In the genomic region with DNA sequence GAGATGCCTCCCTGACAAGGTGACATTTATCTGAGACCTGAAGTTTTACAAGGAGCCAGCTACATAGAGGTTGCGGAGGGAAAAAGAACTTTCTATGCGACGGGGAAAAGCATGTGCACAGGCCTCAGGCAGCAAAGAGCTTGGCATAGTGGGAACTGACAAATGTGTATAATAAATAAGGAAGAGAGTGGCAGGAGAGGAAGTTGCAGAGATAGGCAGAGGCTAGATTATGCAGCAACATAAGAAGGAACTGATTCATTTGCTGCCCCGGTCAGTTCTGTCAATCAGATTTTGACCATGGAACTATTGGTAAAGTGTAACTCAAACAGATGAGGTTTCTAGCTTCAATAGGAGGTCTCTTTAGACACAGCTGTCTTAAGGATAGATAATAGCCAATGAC, we compare ENCODE assay signal across 17 cellular contexts.
"Had no signal": no experiment of that assay in that cellular context is flagged by ENCODE, and none has a peak within 500 bp of the region (broad histone marks: within the 10 kb centered on the region; RNA-seq: fewer than 3 reads in every experiment).

No MANE protein-coding gene starts in this region.

- H3K27ac Mint-ChIP-seq: activated CD4-positive, alpha-beta memory T cell treated with anti-CD3 and anti-CD28 coated beads for 36 hours; activated naive CD8-positive, alpha-beta T cell treated with anti-CD3 and anti-CD28 coated beads, Interleukin-2, amount 50 U/mL, for 24 hours; immature natural killer cell; stimulated activated naive CD8-positive, alpha-beta T cell treated with anti-CD3 and anti-CD28 coated beads, Interleukin-15, Interleukin-2, amounts not matched to agents 100 ng/mL and 50 ng/mL, for 24 hours had no signal

- H3K9me3 ChIP-seq: ascending aorta, pancreas, testis had no signal

- H3K4me1 Mint-ChIP-seq: activated naive CD8-positive, alpha-beta T cell treated with anti-CD3 and anti-CD28 coated beads, Interleukin-2, amount 50 U/mL, for 24 hours; immature natural killer cell had no signal

- ATAC-seq: activated naive CD8-positive, alpha-beta T cell treated with anti-CD3 and anti-CD28 coated beads, Interleukin-2, amount 50 U/mL, for 24 hours; esophagus mucosa had no signal

- H3K27ac ChIP-seq: ascending aorta, dorsolateral prefrontal cortex, pancreas, testis had no signal

- H3K4me3 ChIP-seq: ascending aorta, pancreas, testis had no signal

- H3K9me3 Mint-ChIP-seq: activated CD4-positive, alpha-beta memory T cell treated with anti-CD3 and anti-CD28 coated beads for 36 hours; activated naive CD8-positive, alpha-beta T cell treated with anti-CD3 and anti-CD28 coated beads, Interleukin-2, amount 50 U/mL, for 24 hours; immature natural killer cell; stimulated activated naive CD8-positive, alpha-beta T cell treated with anti-CD3 and anti-CD28 coated beads, Interleukin-15, Interleukin-2, amounts not matched to agents 100 ng/mL and 50 ng/mL, for 24 hours had no signal

- H3K36me3 Mint-ChIP-seq: activated CD4-positive, alpha-beta memory T cell treated with anti-CD3 and anti-CD28 coated beads for 36 hours; immature natural killer cell had no signal

- H3K27me3 ChIP-seq: ascending aorta, pancreas, testis had no signal

- DNase-seq: activated CD4-positive, alpha-beta memory T cell treated with anti-CD3 and anti-CD28 coated beads for 36 hours; activated CD4-positive, CD25-positive, alpha-beta regulatory T cell treated with anti-CD3 and anti-CD28 coated beads, Interleukin-2, amount 50 U/mL, for 72 hours; activated naive CD8-positive, alpha-beta T cell treated with anti-CD3 and anti-CD28 coated beads, Interleukin-2, amount 50 U/mL, for 24 hours; activated T-cell treated with anti-CD3 and anti-CD28 coated beads, Interleukin-2, amount 50 U/mL, for 48 hours; dorsolateral prefrontal cortex; glutamatergic neuron; immature natural killer cell; pancreas; stimulated activated CD4-positive, alpha-beta T cell treated with anti-CD3 and anti-CD28 coated beads, Interleukin-4, amount 100 ng/mL, for 1 hour; T-helper 1 cell; testis had no signal

- FAIRE-seq: bronchial epithelial cell, endometrium, pancreas, TTC549 had no signal

- H3K4me1 ChIP-seq: ascending aorta, testis had no signal

- H3K27me3 Mint-ChIP-seq: activated CD4-positive, alpha-beta memory T cell treated with anti-CD3 and anti-CD28 coated beads for 36 hours had no signal

- H3K4me3 Mint-ChIP-seq: activated CD4-positive, alpha-beta memory T cell treated with anti-CD3 and anti-CD28 coated beads for 36 hours; activated naive CD8-positive, alpha-beta T cell treated with anti-CD3 and anti-CD28 coated beads, Interleukin-2, amount 50 U/mL, for 24 hours; immature natural killer cell; stimulated activated naive CD8-positive, alpha-beta T cell treated with anti-CD3 and anti-CD28 coated beads, Interleukin-15, Interleukin-2, amounts not matched to agents 100 ng/mL and 50 ng/mL, for 24 hours had no signal

- H3K36me3 ChIP-seq: ascending aorta, pancreas had no signal
